Comparison of ENCODE assay signal across 19 cellular contexts in the genomic region with DNA sequence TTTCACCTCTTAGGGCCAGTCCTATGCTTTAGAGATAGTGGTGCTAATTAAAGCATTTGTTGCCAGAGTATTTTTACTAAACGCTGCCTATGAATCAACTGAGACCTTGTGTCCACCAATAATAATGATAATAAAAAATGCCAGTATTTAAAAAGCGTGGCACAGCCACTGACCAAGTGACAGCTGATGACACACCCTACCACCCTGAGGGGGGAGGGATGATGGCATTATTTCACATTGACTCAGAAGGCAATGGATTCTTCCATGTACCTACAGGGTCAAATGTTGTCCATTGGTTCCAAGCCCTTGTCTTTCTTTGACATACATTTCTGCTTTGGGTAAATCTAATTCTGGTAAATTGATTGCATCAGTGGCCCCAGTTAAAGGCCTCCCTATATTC.
"Had no signal": no experiment of that assay in that cellular context is flagged by ENCODE, and none has a peak within 500 bp of the region (broad histone marks: within the 10 kb centered on the region; RNA-seq: fewer than 3 reads in every experiment).

No MANE protein-coding gene starts in this region.

- H3K27ac ChIP-seq: colonic mucosa, foreskin keratinocyte, left ventricle myocardium inferior, neural progenitor cell, ovary, right atrium auricular region, sigmoid colon had no signal

- DNase-seq: colonic mucosa; effector CD4-positive, alpha-beta T cell; endodermal cell; erythroblast; foreskin keratinocyte; immature natural killer cell; left cardiac atrium; left ventricle myocardium inferior; mesendoderm; natural killer cell; nucleus accumbens; ovary; sigmoid colon; small intestine; stimulated activated CD4-positive, alpha-beta T cell treated with anti-CD3 and anti-CD28 coated beads, Interleukin-12 subunit alpha, Interleukin-12 subunit beta, amount 100 ng/mL, for 4 hours; stimulated activated naive CD4-positive, alpha-beta T cell treated with Interleukin-2 at 50 U/mL for 16 hours had no signal

- H3K27me3 ChIP-seq: colonic mucosa, foreskin keratinocyte, neural progenitor cell, ovary, right atrium auricular region, sigmoid colon had no signal

- H2AFZ ChIP-seq: neural progenitor cell had no signal

- H3K4me1 ChIP-seq: colonic mucosa, foreskin keratinocyte, neural progenitor cell had no signal

- H3K4me3 ChIP-seq: colonic mucosa, left ventricle myocardium inferior, lung, neural progenitor cell, ovary, right atrium auricular region, sigmoid colon had no signal

- H3K4me2 ChIP-seq: neural progenitor cell had no signal

- H3K36me3 ChIP-seq: colonic mucosa, left ventricle myocardium inferior, neural progenitor cell, ovary, right atrium auricular region, sigmoid colon had no signal

- ATAC-seq: foreskin keratinocyte, left cardiac atrium, natural killer cell had no signal

- H3K9ac ChIP-seq: neural progenitor cell had no signal

- H3K9me3 ChIP-seq: colonic mucosa, left ventricle myocardium inferior, ovary, right atrium auricular region, sigmoid colon had no signal
